In genomic region chr2:238358763-238359162, GRCh38 we compare ENCODE assay signal across 21 cellular contexts.
"Had no signal": no experiment of that assay in that cellular context is flagged by ENCODE, and none has a peak within 500 bp of the region (broad histone marks: within the 10 kb centered on the region; RNA-seq: fewer than 3 reads in every experiment).

No MANE protein-coding gene starts in this region.

- H3K27ac Mint-ChIP-seq: naive B cell, nephron had no signal

- H3K4me1 Mint-ChIP-seq: nephron had no signal

- DNase-seq: effector CD8-positive, alpha-beta T cell; esophagus squamous epithelium; foreskin keratinocyte; immature natural killer cell; kidney; left cardiac atrium; left ventricle myocardium inferior; lower lobe of right lung; mesenchymal stem cell; midbrain; naive B cell; occipital lobe; pancreas; right cardiac atrium; stimulated activated CD4-positive, alpha-beta T cell treated with anti-CD3 and anti-CD28 coated beads, Interleukin-2, amount 100 ng/mL, for 48 hours; stimulated activated naive CD4-positive, alpha-beta T cell treated with Interleukin-2 at 50 U/mL for 16 hours; tibial artery; upper lobe of left lung; uterus had no signal

- H3K9me3 Mint-ChIP-seq: immature natural killer cell, naive B cell, nephron had no signal

- H3K27me3 Mint-ChIP-seq: naive B cell, progenitor cell of endocrine pancreas had no signal

- ATAC-seq: foreskin keratinocyte, left cardiac atrium, lower lobe of right lung, pancreas, right cardiac atrium had no signal

- H3K4me3 Mint-ChIP-seq: immature natural killer cell, naive B cell, nephron had no signal
